15 cellular contexts compared by ENCODE assay signal in genomic region chr20:49579874-49580817, GRCh38. TPM values are rescaled to one million over a fixed set of nuclear protein-coding genes. Genes with fewer than 3 reads are reported as not detected.
A peak's percentile ranks its signal among the peaks of the same experiment; 100 is the strongest.
DNase-seq lines count a peak whose midpoint lies in the region; ATAC-seq and TF ChIP-seq lines count a peak whose summit lies in the region.
"Had no signal": no experiment of that assay in that cellular context is flagged by ENCODE, and none has a peak within 500 bp of the region (broad histone marks: within the 10 kb centered on the region; RNA-seq: fewer than 3 reads in every experiment).

No MANE protein-coding gene starts in this region.

- 5 to 14% methylated on average over 15 of the region's 15 CpGs for WGBS in aorta, 2 donors

- peaks cover 6% of the 10 kb centered on the region for H3K9me3 ChIP-seq in muscle layer of colon (ENCODE audit: low read length)
- no peaks in the 10 kb centered on the region for H3K9me3 ChIP-seq in aorta (ENCODE audit: control insufficient read depth, low read length)

- ATAC-seq in activated CD8-positive, alpha-beta T cell treated with anti-CD3 and anti-CD28 coated beads, Interleukin-2, amount 10 ng/mL, durations not matched to agents 7 days and 5 days: no peak
- ATAC-seq in activated CD8-positive, alpha-beta T cell treated with anti-CD3 and anti-CD28 coated beads for 36 hours: no peak
- no peak for ATAC-seq in aorta (ENCODE audit: low FRiP score)
- no peak for ATAC-seq in activated T-cell treated with anti-CD3 and anti-CD28 coated beads, Interleukin-2, amount 50 U/mL, for 4 hours
- ATAC-seq in activated naive CD4-positive, alpha-beta T cell treated with anti-CD3 and anti-CD28 coated beads, Interleukin-2, amount 50 U/mL, for 72 hours: no peak

- peaks cover 2% of the 10 kb centered on the region for H3K27me3 Mint-ChIP-seq in activated CD8-positive, alpha-beta T cell treated with anti-CD3 and anti-CD28 coated beads, Interleukin-2, amount 10 ng/mL, durations not matched to agents 7 days and 5 days (ENCODE audit: low read depth)
- H3K27me3 Mint-ChIP-seq in activated CD8-positive, alpha-beta T cell treated with anti-CD3 and anti-CD28 coated beads for 36 hours: peaks cover 21% of the 10 kb centered on the region
- no peaks in the 10 kb centered on the region for H3K27me3 Mint-ChIP-seq in activated T-cell treated with anti-CD3 and anti-CD28 coated beads, Interleukin-2, amount 50 U/mL, for 4 hours (ENCODE audit: low read depth)

- POLR2A ChIA-PET in activated CD8-positive, alpha-beta T cell treated with anti-CD3 and anti-CD28 coated beads, Interleukin-2, amount 10 ng/mL, durations not matched to agents 7 days and 5 days (lab: Charles Lee): interaction anchor here (7.1 kb wide), 1 partner anchor 14 kb away, joined by 38 read pairs; no protein-coding TSS in a partner anchor
- POLR2A ChIA-PET in activated CD8-positive, alpha-beta T cell treated with anti-CD3 and anti-CD28 coated beads for 36 hours (lab: Charles Lee): interaction anchor here (0.8 to 1.9 kb wide), 4 partner anchors 10 to 26 kb away, joined by 3 to 8 read pairs (median 5); no protein-coding TSS in a partner anchor

- peaks cover 9% of the 10 kb centered on the region for H3K9me3 Mint-ChIP-seq in activated CD8-positive, alpha-beta T cell treated with anti-CD3 and anti-CD28 coated beads, Interleukin-2, amount 10 ng/mL, durations not matched to agents 7 days and 5 days (ENCODE audit: insufficient read depth)
- peaks cover 11% of the 10 kb centered on the region for H3K9me3 Mint-ChIP-seq in activated CD8-positive, alpha-beta T cell treated with anti-CD3 and anti-CD28 coated beads for 36 hours
- H3K9me3 Mint-ChIP-seq in activated T-cell treated with anti-CD3 and anti-CD28 coated beads, Interleukin-2, amount 50 U/mL, for 4 hours: peaks cover 13% of the 10 kb centered on the region
- peaks cover 0 to 8% of the 10 kb centered on the region in 2 donors for H3K9me3 Mint-ChIP-seq in activated naive CD4-positive, alpha-beta T cell treated with anti-CD3 and anti-CD28 coated beads, Interleukin-2, amount 50 U/mL, for 72 hours

- no peak overlapping the region for H3K9ac ChIP-seq in muscle layer of colon (ENCODE audit: low read length)

- no peak for DNase-seq in activated CD8-positive, alpha-beta T cell treated with anti-CD3 and anti-CD28 coated beads, Interleukin-2, amount 10 ng/mL, durations not matched to agents 7 days and 5 days
- DNase-seq in activated CD8-positive, alpha-beta T cell treated with anti-CD3 and anti-CD28 coated beads for 36 hours: no peak
- peak; percentile 72 for DNase-seq in fibroblast of pulmonary artery (ENCODE audit: low read depth)
- peak in 1 of 2 donors; percentile 61 for DNase-seq in aorta
- no peak for DNase-seq in activated T-cell treated with anti-CD3 and anti-CD28 coated beads, Interleukin-2, amount 50 U/mL, for 4 hours
- DNase-seq in GM19240 (ENCODE audit: insufficient read length, low spot score): no peak
- no peak for DNase-seq in activated naive CD4-positive, alpha-beta T cell treated with anti-CD3 and anti-CD28 coated beads, Interleukin-2, amount 50 U/mL, for 72 hours (ENCODE audit: low spot score in 2 of 2)
- DNase-seq: activated CD4-positive, alpha-beta T cell treated with anti-CD3 and anti-CD28 coated beads, Interleukin-2, amount 50 U/mL, for 4 hours; NCI-H524 had no signal

- no peak overlapping the region for H3K4me3 ChIP-seq in fibroblast of pulmonary artery (replicated peaks; ENCODE audit: low read depth, low read length)
- no peak overlapping the region for H3K4me3 ChIP-seq in muscle layer of colon (ENCODE audit: low read depth in 1 of 2, low read length in 2 of 2)
- H3K4me3 ChIP-seq in aorta (ENCODE audit: low read length in 2 of 2): no peak overlapping the region
- H3K4me3 ChIP-seq: SK-N-MC, smooth muscle cell had no signal

- peaks cover 23% of the 10 kb centered on the region for H3K36me3 Mint-ChIP-seq in activated CD8-positive, alpha-beta T cell treated with anti-CD3 and anti-CD28 coated beads, Interleukin-2, amount 10 ng/mL, durations not matched to agents 7 days and 5 days (ENCODE audit: low read depth)
- no peaks in the 10 kb centered on the region for H3K36me3 Mint-ChIP-seq in activated CD8-positive, alpha-beta T cell treated with anti-CD3 and anti-CD28 coated beads for 36 hours (ENCODE audit: low read depth)
- H3K36me3 Mint-ChIP-seq in activated T-cell treated with anti-CD3 and anti-CD28 coated beads, Interleukin-2, amount 50 U/mL, for 4 hours (ENCODE audit: insufficient read depth): no peaks in the 10 kb centered on the region
- peaks cover 10 to 18% of the 10 kb centered on the region in 2 donors for H3K36me3 Mint-ChIP-seq in activated naive CD4-positive, alpha-beta T cell treated with anti-CD3 and anti-CD28 coated beads, Interleukin-2, amount 50 U/mL, for 72 hours
- H3K36me3 Mint-ChIP-seq: activated naive CD8-positive, alpha-beta T cell had no signal

- H3K27me3 ChIP-seq in muscle layer of colon (ENCODE audit: control insufficient read depth in 1 of 2, insufficient read depth in 2 of 2, low read length in 2 of 2) (no peaks in the 10 kb centered on the region), aorta (ENCODE audit: control insufficient read depth in 1 of 2, insufficient read depth in 2 of 2, low read length in 1 of 2) (no peaks in the 10 kb centered on the region)

- intact Hi-C loops in activated CD8-positive, alpha-beta T cell treated with anti-CD3 and anti-CD28 coated beads for 36 hours (cut with micrococcal nuclease): no loop called here
- intact Hi-C loops in aorta (cut with DNase I): no loop called here

- CTCF ChIA-PET in activated CD8-positive, alpha-beta T cell treated with anti-CD3 and anti-CD28 coated beads, Interleukin-2, amount 10 ng/mL, durations not matched to agents 7 days and 5 days (lab: Charles Lee): interaction anchor here (1.0 to 4.5 kb wide), 5 partner anchors 10 to 38 kb away, joined by 3 to 18 read pairs (median 3); no protein-coding TSS in a partner anchor
- CTCF ChIA-PET in activated CD8-positive, alpha-beta T cell treated with anti-CD3 and anti-CD28 coated beads for 36 hours (lab: Charles Lee): interaction anchor here (0.9 to 1.6 kb wide), 3 partner anchors 22 to 39 kb away, joined by 3 to 8 read pairs (median 6); no protein-coding TSS in a partner anchor

- TF ChIP-seq CTCF in activated CD8-positive, alpha-beta T cell treated with anti-CD3 and anti-CD28 coated beads for 36 hours (IDR thresholded peaks at IDR 0.05): no peak
- no peak for TF ChIP-seq CTCF in fibroblast of pulmonary artery (IDR thresholded peaks at IDR 0.05; ENCODE audit: low read length, missing control alignments)

- peak overlapping the region; percentile 3 for H3K27ac ChIP-seq in muscle layer of colon (ENCODE audit: low read depth, low read length)
- peak overlapping the region; percentile 58 to 94 for H3K27ac ChIP-seq in aorta (ENCODE audit: low read depth in 1 of 2, low read length in 2 of 2)
- H3K27ac ChIP-seq: epithelial cell of prostate, SK-N-MC had no signal

- H3K4me3 Mint-ChIP-seq in activated CD8-positive, alpha-beta T cell treated with anti-CD3 and anti-CD28 coated beads, Interleukin-2, amount 10 ng/mL, durations not matched to agents 7 days and 5 days: no peak overlapping the region
- H3K4me3 Mint-ChIP-seq in activated CD8-positive, alpha-beta T cell treated with anti-CD3 and anti-CD28 coated beads for 36 hours: no peak overlapping the region
- H3K4me3 Mint-ChIP-seq in activated T-cell treated with anti-CD3 and anti-CD28 coated beads, Interleukin-2, amount 50 U/mL, for 4 hours: no peak overlapping the region
- H3K4me3 Mint-ChIP-seq: activated naive CD8-positive, alpha-beta T cell had no signal

- H3K4me1 ChIP-seq in muscle layer of colon (ENCODE audit: insufficient read depth, low read length) (peaks cover 33% of the 10 kb centered on the region), aorta (ENCODE audit: control insufficient read depth in 1 of 2, insufficient read depth in 2 of 2, low read length in 2 of 2) (peaks cover 0 to 8% of the 10 kb centered on the region in 2 donors)

- H3K27ac Mint-ChIP-seq in activated CD8-positive, alpha-beta T cell treated with anti-CD3 and anti-CD28 coated beads, Interleukin-2, amount 10 ng/mL, durations not matched to agents 7 days and 5 days: peak overlapping the region; percentile 43
- H3K27ac Mint-ChIP-seq in activated CD8-positive, alpha-beta T cell treated with anti-CD3 and anti-CD28 coated beads for 36 hours: no peak overlapping the region
- no peak overlapping the region for H3K27ac Mint-ChIP-seq in activated naive CD4-positive, alpha-beta T cell treated with anti-CD3 and anti-CD28 coated beads, Interleukin-2, amount 50 U/mL, for 72 hours
- H3K27ac Mint-ChIP-seq: activated naive CD8-positive, alpha-beta T cell had no signal

- H3K36me3 ChIP-seq in muscle layer of colon (ENCODE audit: insufficient read depth, low read length) (no peaks in the 10 kb centered on the region), aorta (ENCODE audit: control insufficient read depth in 1 of 2, insufficient read depth in 2 of 2, low read length in 1 of 2) (no peaks in the 10 kb centered on the region)

- H3K4me1 Mint-ChIP-seq in activated CD8-positive, alpha-beta T cell treated with anti-CD3 and anti-CD28 coated beads, Interleukin-2, amount 10 ng/mL, durations not matched to agents 7 days and 5 days (ENCODE audit: low read depth): peaks cover 63% of the 10 kb centered on the region
- H3K4me1 Mint-ChIP-seq in activated CD8-positive, alpha-beta T cell treated with anti-CD3 and anti-CD28 coated beads for 36 hours (ENCODE audit: low read depth): peaks cover 14% of the 10 kb centered on the region
- peaks cover 6% of the 10 kb centered on the region for H3K4me1 Mint-ChIP-seq in activated T-cell treated with anti-CD3 and anti-CD28 coated beads, Interleukin-2, amount 50 U/mL, for 4 hours (ENCODE audit: low read depth)

RNA-seq across cellular contexts. Expression of gene PTGIS, which starts 12.2 kb away (rescaled TPM):
- 1 to 10 TPM; 1.9 to 2.5 TPM for total RNA-seq in activated CD8-positive, alpha-beta T cell treated with anti-CD3 and anti-CD28 coated beads, Interleukin-2, amount 10 ng/mL, durations not matched to agents 7 days and 5 days
- total RNA-seq in activated CD8-positive, alpha-beta T cell treated with anti-CD3 and anti-CD28 coated beads for 36 hours: 1 to 10 TPM; 1.5 to 1.6 TPM
- total RNA-seq in aorta: 100 to 1,000 TPM; 351 to 637 TPM
- 100 to 1,000 TPM in 1 of 2 donors, 10 to 100 TPM in 1; 53.6 to 115 TPM for polyA plus RNA-seq in aorta
- total RNA-seq in activated T-cell treated with anti-CD3 and anti-CD28 coated beads, Interleukin-2, amount 50 U/mL, for 4 hours: 1 to 10 TPM; 1.6 to 2.4 (median 2.1) TPM
- total RNA-seq in activated naive CD4-positive, alpha-beta T cell treated with anti-CD3 and anti-CD28 coated beads, Interleukin-2, amount 50 U/mL, for 72 hours: 1 to 10 TPM in 1 of 2 donors, under 1 TPM in 1; 0.60 to 1.0 TPM
- total RNA-seq: H4 had no signal

Comparison
In these comparisons a context has a peak if more than half of its experiments do, and no peak if none do; other contexts are left out.
1. RNA of gene PTGIS, which starts 12.2 kb away (total RNA-seq): 351 to 637 TPM in aorta; 1.9 to 2.5 TPM in activated CD8-positive, alpha-beta T cell treated with anti-CD3 and anti-CD28 coated beads, Interleukin-2, amount 10 ng/mL, durations not matched to agents 7 days and 5 days, 1.6 to 2.4 TPM in activated T-cell treated with anti-CD3 and anti-CD28 coated beads, Interleukin-2, amount 50 U/mL, for 4 hours, 1.5 to 1.6 TPM in activated CD8-positive, alpha-beta T cell treated with anti-CD3 and anti-CD28 coated beads for 36 hours and 0.60 to 1.0 TPM in activated naive CD4-positive, alpha-beta T cell treated with anti-CD3 and anti-CD28 coated beads, Interleukin-2, amount 50 U/mL, for 72 hours; every median in the first group is over 100 times any median in the second.